ENCODE assay signal across 8 cellular contexts in genomic region chr17:28057731-28058246, GRCh38. TPM values are rescaled to one million over a fixed set of nuclear protein-coding genes. Genes with fewer than 3 reads are reported as not detected.
DNase-seq lines count a peak whose midpoint lies in the region; ATAC-seq, FAIRE-seq and TF ChIP-seq lines count a peak whose summit lies in the region.

No MANE protein-coding gene starts in this region.

- no peaks in the 10 kb centered on the region for H3K27me3 ChIP-seq in bronchial epithelial cell (ENCODE audit: control insufficient read depth, insufficient read depth, low read length)

- ATAC-seq in GM19468 (IDR thresholded peaks at IDR 0.05; ENCODE audit: extremely low read depth, unreplicated experiment) (peak; percentile 84), HG03460 (IDR thresholded peaks at IDR 0.05; ENCODE audit: unreplicated experiment) (peak; percentile 83)

- H3K36me3 ChIP-seq in bronchial epithelial cell (ENCODE audit: control insufficient read depth, insufficient read depth, low read length), result no peaks in the 10 kb centered on the region

- TF ChIP-seq CTCF in bronchial epithelial cell (IDR thresholded peaks at IDR 0.05; ENCODE audit: insufficient read depth, low read length, severe bottlenecking), result no peak

- no peak for FAIRE-seq in bronchial epithelial cell (lab: Jason Lieb, UNC)

- in situ Hi-C loops in Caki2 (cut with HindIII; ENCODE audit: low pct_unique_long_range_greater_than_20kb, low sequenced_read_pairs), result no loop called here

- H3K4me3 ChIP-seq in bronchial epithelial cell (ENCODE audit: low read depth, low read length), result no peak overlapping the region

- peak; percentile 33 for DNase-seq in Caki2 (ENCODE audit: low read depth)
- DNase-seq in bronchial epithelial cell (ENCODE audit: low read depth), result peak; percentile 84
- DNase-seq in T-helper 9 cell, result no peak
- DNase-seq in DMS114 treated with DMSO at 0.1 percent for 48 hours (lab: John Stamatoyannopoulos, UW; ENCODE audit: unreplicated experiment), result no peak
- DNase-seq in ecto neural progenitor cell (ENCODE audit: low spot score), result no peak

- peak overlapping the region; percentile 78 for H3K27ac ChIP-seq in temporal lobe (ENCODE audit: low read depth, low read length)

RNA-seq across cellular contexts. Expression of gene NLK, which starts 15.3 kb away (rescaled TPM):
- total RNA-seq in Caki2 (2014; rRNA removed; shearing (Covaris generic); ENCODE audit: low replicate concordance), result 9.1 and 18.0 TPM in 2 replicates
- 11.3 and 13.2 TPM in 2 replicates for total RNA-seq in bronchial epithelial cell
- 33.9 TPM for total RNA-seq in temporal lobe

Comparison
In these comparisons a context has a peak if more than half of its experiments do, and no peak if none do; other contexts are left out.
1. DNase-seq: peak in Caki2 (single experiment) and bronchial epithelial cell (single experiment); none in T-helper 9 cell (single experiment), DMS114 treated with DMSO at 0.1 percent for 48 hours (single experiment) and ecto neural progenitor cell (single experiment).